ENCODE assay signal across 8 cellular contexts in the genomic region with DNA sequence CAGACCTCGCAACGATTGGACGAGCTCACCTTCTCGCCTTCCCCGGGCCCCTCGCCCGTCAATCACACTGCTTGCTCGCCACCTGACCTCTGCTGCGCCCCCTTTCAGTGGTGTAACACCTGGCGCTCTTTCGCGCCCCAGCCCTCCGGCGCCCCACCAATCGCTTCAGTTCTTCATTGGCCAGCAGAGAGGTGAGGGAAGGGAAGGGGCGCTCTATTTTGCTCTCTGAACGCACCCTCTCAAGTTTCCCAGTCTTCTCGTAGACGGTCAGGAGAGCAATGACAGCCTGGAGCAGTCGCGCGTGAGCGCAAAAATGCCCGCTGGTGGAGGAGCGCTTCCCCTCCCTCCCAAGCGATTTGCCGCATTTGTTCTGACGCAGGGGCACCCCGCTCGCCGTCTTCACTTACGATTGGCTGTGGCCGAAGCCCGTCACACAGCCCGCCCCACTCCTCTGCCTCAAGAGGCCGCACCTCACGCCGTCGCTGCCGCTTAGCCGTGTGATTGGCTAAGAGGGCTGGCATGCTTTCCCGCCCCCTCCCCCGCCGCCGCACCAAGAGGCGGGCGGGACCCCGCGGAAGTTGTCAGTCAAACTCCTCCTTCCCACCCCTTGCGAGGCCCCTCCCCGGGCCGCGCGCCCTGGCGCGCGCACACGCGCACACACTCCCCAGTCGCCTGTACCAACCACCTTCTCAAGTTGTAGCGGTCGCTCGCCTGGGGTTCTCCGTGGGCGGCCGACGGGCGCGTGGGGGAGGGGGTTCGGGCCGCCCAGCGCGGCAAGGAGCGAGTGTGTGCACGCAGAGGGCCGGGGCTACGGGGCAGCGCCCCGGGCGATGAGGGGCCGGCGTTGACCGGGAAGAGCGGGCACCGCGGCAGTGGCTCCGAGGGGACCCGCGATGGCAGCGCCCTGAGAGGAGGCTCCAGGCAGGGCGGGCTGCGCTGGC. TPM values are rescaled to one million over a fixed set of nuclear protein-coding genes. Genes with fewer than 3 reads are reported as not detected.
DNase-seq lines count a peak whose midpoint lies in the region; ATAC-seq and TF ChIP-seq lines count a peak whose summit lies in the region.

A gene (plus strand): TSS at position 667 of the 941 bp plus-strand sequence. CDS start 701 bp downstream, outside the sequence.

- H3K4me1 Mint-ChIP-seq in Caco-2 (ENCODE audit: low read depth, unreplicated experiment) (peaks cover 13% of the 10 kb centered on the region), endodermal cell (peaks cover 27% of the 10 kb centered on the region)

- TF ChIP-seq CTCF in Caco-2 (IDR thresholded peaks at IDR 0.05; ENCODE audit: insufficient read depth in 1 of 2, low read depth in 1 of 2, low read length in 1 of 2, severe bottlenecking in 1 of 2, unreplicated experiment in 1 of 2) (peak; percentile 57 to 68), endodermal cell (conservative IDR thresholded peaks at IDR 0.05) (peak; percentile 65)

- H3K9ac ChIP-seq in NT2/D1 (ENCODE audit: insufficient read length, low read depth) (peak within 1 kb of the TSS; percentile 95), endodermal cell (ENCODE audit: extremely low read depth, low read length, poor library complexity, severe bottlenecking) (peak within 1 kb of the TSS; percentile 63)

- H3K27ac Mint-ChIP-seq in Caco-2 (ENCODE audit: unreplicated experiment), result peak within 1 kb of the TSS; percentile 89
- peak within 1 kb of the TSS; percentile 99 for H3K27ac Mint-ChIP-seq in endodermal cell

- H3K4me3 ChIP-seq in Caco-2 (ENCODE audit: low read depth, low read length), result peak within 1 kb of the TSS; percentile 57
- peak within 1 kb of the TSS; percentile 83 for H3K4me3 ChIP-seq in NT2/D1 (ENCODE audit: insufficient read length, low read depth)
- peak within 1 kb of the TSS; percentile 93 for H3K4me3 ChIP-seq in endodermal cell (ENCODE audit: low read length)

- ATAC-seq in GM21367 (IDR thresholded peaks at IDR 0.05; ENCODE audit: unreplicated experiment), result peak; percentile 85

- no peaks in the 10 kb centered on the region for H3K9me3 ChIP-seq in Caco-2
- H3K9me3 ChIP-seq in NT2/D1 (ENCODE audit: insufficient read depth, low read length), result no peaks in the 10 kb centered on the region
- no peaks in the 10 kb centered on the region for H3K9me3 ChIP-seq in endodermal cell (ENCODE audit: control insufficient read depth, low read length)

- H3K27me3 ChIP-seq in Caco-2 (replicated peaks; ENCODE audit: control insufficient read depth, insufficient read depth, low read length) (no peaks in the 10 kb centered on the region), NT2/D1 (ENCODE audit: insufficient read depth, insufficient read length) (no peaks in the 10 kb centered on the region), endodermal cell (ENCODE audit: control insufficient read depth, insufficient read depth, low read length, poor library complexity, severe bottlenecking) (no peaks in the 10 kb centered on the region)

- H3K4me1 ChIP-seq in Caco-2 (peaks cover 21% of the 10 kb centered on the region), NT2/D1 (ENCODE audit: insufficient read depth, insufficient read length) (no peaks in the 10 kb centered on the region), endodermal cell (ENCODE audit: control insufficient read depth, insufficient read depth, low read length) (no peaks in the 10 kb centered on the region)

- POLR2A ChIA-PET in Caco-2 (lab: Charles Lee), result interaction anchor here (0.5 to 1.4 kb wide), 10 partner anchors 15 to 323 kb away, joined by 3 to 11 read pairs (median 4); a partner anchor contains a TSS

- peak within 1 kb of the TSS; percentile 47 for H3K27ac ChIP-seq in endodermal cell (ENCODE audit: low read depth, low read length)

- H3K4me3 Mint-ChIP-seq in Caco-2 (ENCODE audit: unreplicated experiment), result peak within 1 kb of the TSS; percentile 95
- peak within 1 kb of the TSS; percentile 87 for H3K4me3 Mint-ChIP-seq in endodermal cell

- H3K27me3 Mint-ChIP-seq in Caco-2 (ENCODE audit: insufficient read depth, unreplicated experiment), result no peaks in the 10 kb centered on the region
- no peaks in the 10 kb centered on the region for H3K27me3 Mint-ChIP-seq in endodermal cell (ENCODE audit: insufficient read depth)

- no peaks in the 10 kb centered on the region for H3K9me3 Mint-ChIP-seq in Caco-2 (ENCODE audit: unreplicated experiment)
- no peaks in the 10 kb centered on the region for H3K9me3 Mint-ChIP-seq in endodermal cell

- CTCF ChIA-PET in Caco-2 (lab: Charles Lee), result interaction anchor here (0.6 to 1.1 kb wide), 13 partner anchors 9 to 250 kb away, joined by 3 to 8 read pairs (median 6); a partner anchor contains a TSS

- DNase-seq in Caco-2 (peak; percentile 99), HUDEP-2 (lab: John Stamatoyannopoulos, UW; ENCODE audit: unreplicated experiment in 76 of 76) (peak; percentile 42 to 99 (median 97)), NT2/D1 (ENCODE audit: low read depth, low spot score) (peak; percentile 100), endodermal cell (peak; percentile 99), mesenteric fat pad (ENCODE audit: low spot score) (peak; percentile 100)
- peak; percentile 94 for DNase-seq in activated CD8-positive, alpha-beta memory T cell treated with anti-CD3 and anti-CD28 coated beads, Interleukin-2, amount 50 U/mL, for 1 hour (ENCODE audit: extremely low read depth)
- peak; percentile 97 to 98 for DNase-seq in stimulated activated CD8-positive, alpha-beta memory T cell treated with anti-CD3 and anti-CD28 coated beads, Interleukin-15, amount 100 ng/mL, for 4 hours (ENCODE audit: low read depth in 2 of 2)

- intact Hi-C loops in Caco-2 (cut with micrococcal nuclease; ENCODE audit: unreplicated experiment), result loop anchor here (1.0 to 5.0 kb wide), 5 partner anchors 30 to 172 kb away; no protein-coding TSS in a partner anchor

- H3K36me3 ChIP-seq in Caco-2 (ENCODE audit: control insufficient read depth, insufficient read depth, low read length) (no peaks in the 10 kb centered on the region), NT2/D1 (ENCODE audit: insufficient read depth, insufficient read length, low read length) (no peaks in the 10 kb centered on the region), endodermal cell (ENCODE audit: control insufficient read depth, insufficient read depth, low read length) (peaks cover 4% of the 10 kb centered on the region)

- 0 to 1% methylated on average over 40 to 92 of the region's 92 CpGs for WGBS in endodermal cell (ENCODE audit: insufficient coverage in 1 of 2, insufficient read length in 1 of 2), 2 experiments

- BruUV-seq in Caco-2 (replicated peaks; lab: Mats Ljungman, UMichigan), result no TSS peak

- H3K36me3 Mint-ChIP-seq in Caco-2 (ENCODE audit: insufficient read depth, unreplicated experiment) (peaks cover 27% of the 10 kb centered on the region), endodermal cell (ENCODE audit: low read depth) (no peaks in the 10 kb centered on the region)

RNA-seq across cellular contexts. Expression of the gene that starts here (rescaled TPM):
- total RNA-seq in Caco-2 (2022), result 47.6 and 49.4 TPM in 2 replicates
- total RNA-seq in endodermal cell, result 10 to 100 TPM; 40.7 to 41.4 TPM
- 17.7 TPM for polyA plus RNA-seq in endodermal cell (2013, experiment 1 of 2)
- polyA plus RNA-seq in endodermal cell (2013, experiment 2 of 2), result 18.3 TPM
- total RNA-seq in mesenteric fat pad, result 59.7 TPM

Comparison
In these comparisons a context has a peak if more than half of its experiments do, and no peak if none do; other contexts are left out.
1. Peak in every context shown above with its lines: DNase-seq, ATAC-seq, H3K4me3 ChIP-seq and H3K27ac ChIP-seq.